ENCODE assay signal across 1 cellular context in the genomic region with DNA sequence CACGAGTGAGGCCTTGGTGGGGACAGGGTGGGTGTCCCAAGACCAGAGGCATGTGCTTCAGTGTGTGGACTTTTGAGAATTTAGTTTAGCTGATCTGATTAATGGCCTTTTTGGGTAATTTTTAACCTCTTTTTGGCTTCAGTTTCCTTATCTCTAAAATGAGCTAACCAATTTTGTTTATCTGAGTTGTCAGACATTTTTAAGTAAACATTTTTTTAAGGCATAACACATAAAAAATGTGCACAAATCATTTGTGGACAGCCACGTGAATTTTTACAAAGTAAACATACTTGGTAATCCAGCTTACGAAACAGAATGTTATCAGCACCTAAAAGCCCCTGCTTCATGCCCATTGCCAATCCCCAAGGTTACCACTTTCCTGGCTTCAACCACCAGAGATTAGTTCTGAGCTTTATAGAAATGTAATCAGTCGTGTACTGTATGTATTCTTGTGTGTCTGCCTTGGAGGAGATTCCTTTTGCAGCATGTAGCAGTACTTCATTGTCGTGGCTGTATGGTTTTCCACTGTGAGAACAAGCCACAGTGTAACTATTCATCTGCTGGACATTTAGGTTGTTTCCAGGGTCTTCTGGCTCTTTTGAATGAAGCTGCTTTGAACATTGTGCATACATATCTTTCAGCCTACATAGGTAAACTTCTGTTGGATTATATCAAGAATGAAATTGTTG.
A peak's percentile ranks its signal among the peaks of the same experiment; 100 is the strongest.
TF ChIP-seq lines count a peak whose summit lies in the region.

No MANE protein-coding gene starts in this region.

TF ChIP-seq in K562, 482 proteins besides CTCF, POLR2A, EP300 and RAD21 (continued from another document and continues in another):
- TF ChIP-seq HBP1 (CRISPR knock-in tag; IDR thresholded peaks at IDR 0.05) (no peak), TAF1 (IDR thresholded peaks at IDR 0.05; ENCODE audit: control insufficient read depth, extremely low read depth, insufficient read depth, low read length, severe bottlenecking) (no peak), HIVEP1 (CRISPR knock-in tag; IDR thresholded peaks at IDR 0.05) (no peak), DIDO1 (tag; IDR thresholded peaks at IDR 0.05; ENCODE audit: low read depth) (no peak), TCF3 (CRISPR knock-in tag; IDR thresholded peaks at IDR 0.05) (peak; percentile 61), MGA (IDR thresholded peaks at IDR 0.05) (peak; percentile 20; the same call in 1 of the 2 replicates), NFE2L1 (tag; IDR thresholded peaks at IDR 0.05; ENCODE audit: borderline replicate concordance, low read depth) (no peak), BRCA1 (IDR thresholded peaks at IDR 0.05) (no peak), BRCA1 (CRISPR knock-in tag; IDR thresholded peaks at IDR 0.05) (no peak), ZNF830 (CRISPR knock-in tag; IDR thresholded peaks at IDR 0.05) (no peak), OTX1 (CRISPR knock-in tag; IDR thresholded peaks at IDR 0.05) (no peak), GATA2 (CRISPR knock-in tag; IDR thresholded peaks at IDR 0.05) (no peak), TGIF2 (CRISPR knock-in tag; IDR thresholded peaks at IDR 0.05) (no peak), ZNF740 (CRISPR knock-in tag; IDR thresholded peaks at IDR 0.05) (no peak), ZNF740 (tag; IDR thresholded peaks at IDR 0.05) (no peak), DACH1 (IDR thresholded peaks at IDR 0.05; ENCODE audit: partially characterized antibody) (no peak), ZBTB1 (CRISPR knock-in tag; IDR thresholded peaks at IDR 0.05; ENCODE audit: borderline replicate concordance, low read depth) (no peak), EZH2 (IDR thresholded peaks at IDR 0.05; ENCODE audit: borderline replicate concordance, low read depth, low read length) (no peak), ZEB2 (IDR thresholded peaks at IDR 0.05) (no peak), NR0B1 (IDR thresholded peaks at IDR 0.05; ENCODE audit: partially characterized antibody) (no peak), EHMT2 (IDR thresholded peaks at IDR 0.05) (no peak), TEAD4 (IDR thresholded peaks at IDR 0.05; ENCODE audit: low read length) (peak; percentile 54; the same call in 1 of the 2 replicates), TEAD4 (CRISPR knock-in tag; IDR thresholded peaks at IDR 0.05; ENCODE audit: borderline replicate concordance) (no peak), DDX20 (tag; IDR thresholded peaks at IDR 0.05; ENCODE audit: low read depth) (no peak), SMAD4 (CRISPR knock-in tag; conservative IDR thresholded peaks at IDR 0.05) (no peak), NR4A1 (CRISPR knock-in tag; IDR thresholded peaks at IDR 0.05) (no peak), NR4A1 (tag; IDR thresholded peaks at IDR 0.05) (no peak), THRB (CRISPR knock-in tag; conservative IDR thresholded peaks at IDR 0.05) (no peak), ZNF280A (IDR thresholded peaks at IDR 0.05; ENCODE audit: low read depth, partially characterized antibody) (no peak), ZNF134 (CRISPR knock-in tag; conservative IDR thresholded peaks at IDR 0.05) (no peak), XRCC5 (IDR thresholded peaks at IDR 0.05; ENCODE audit: low read depth, low read length) (no peak), MLLT1 (IDR thresholded peaks at IDR 0.05) (no peak), SMAD2 (IDR thresholded peaks at IDR 0.05; ENCODE audit: low read depth, low read length) (no peak), SMC3 (conservative IDR thresholded peaks at IDR 0.05; ENCODE audit: insufficient read depth, low read depth, low read length) (no peak), ETV5 (CRISPR knock-in tag; IDR thresholded peaks at IDR 0.05; ENCODE audit: low read depth) (no peak), CREBBP (IDR thresholded peaks at IDR 0.05; ENCODE audit: low read depth, low read length) (no peak), DPF2 (IDR thresholded peaks at IDR 0.05) (peak; percentile 51; the same call in 1 of the 2 replicates), CHD1 (IDR thresholded peaks at IDR 0.05; ENCODE audit: low read length) (no peak), TAF9B (IDR thresholded peaks at IDR 0.05; ENCODE audit: partially characterized antibody) (no peak)
- TF ChIP-seq, protein P1, sequence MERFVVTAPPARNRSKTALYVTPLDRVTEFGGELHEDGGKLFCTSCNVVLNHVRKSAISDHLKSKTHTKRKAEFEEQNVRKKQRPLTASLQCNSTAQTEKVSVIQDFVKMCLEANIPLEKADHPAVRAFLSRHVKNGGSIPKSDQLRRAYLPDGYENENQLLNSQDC (CRISPR knock-in tag; IDR thresholded peaks at IDR 0.05), result no peak
